In genomic region chr9:127936347-127936852, GRCh38 we compare ENCODE assay signal across 9 cellular contexts. TPM values are rescaled to one million over a fixed set of nuclear protein-coding genes. Genes with fewer than 3 reads are reported as not detected.
DNase-seq lines count a peak whose midpoint lies in the region; ATAC-seq, FAIRE-seq and TF ChIP-seq lines count a peak whose summit lies in the region.
"Had no signal": no experiment of that assay in that cellular context is flagged by ENCODE, and none has a peak within 500 bp of the region (broad histone marks: within the 10 kb centered on the region; RNA-seq: fewer than 3 reads in every experiment).

No MANE protein-coding gene starts in this region.

- H3K4me1 Mint-ChIP-seq in activated naive CD8-positive, alpha-beta T cell treated with anti-CD3 and anti-CD28 coated beads, Interleukin-2, amount 10 ng/mL, durations not matched to agents 7 days and 5 days = peaks cover 31% of the 10 kb centered on the region

- TF ChIP-seq CTCF in A549 (IDR thresholded peaks at IDR 0.05) (no peak), HCT116 (IDR thresholded peaks at IDR 0.05 in 2 of 3, conservative IDR thresholded peaks at IDR 0.05 in 1 of 3; ENCODE audit: borderline replicate concordance in 1 of 3, insufficient read depth in 1 of 3, low read depth in 2 of 3, low read length in 2 of 3) (no peak)

- no peak overlapping the region for H2BK15ac ChIP-seq in mesenchymal stem cell (ENCODE audit: low read depth, poor library complexity, severe bottlenecking)

- no peaks in the 10 kb centered on the region for H3K27me3 ChIP-seq in HCT116 (ENCODE audit: insufficient read depth, low read length)
- no peaks in the 10 kb centered on the region for H3K27me3 ChIP-seq in mesenchymal stem cell (ENCODE audit: control insufficient read depth in 1 of 2, insufficient read depth in 1 of 2, low read length in 2 of 2)

- H3K9ac ChIP-seq in HCT116 (ENCODE audit: low read length) = peak overlapping the region; percentile 93
- peak overlapping the region; percentile 96 for H3K9ac ChIP-seq in mesenchymal stem cell (ENCODE audit: low read length)

- TF ChIP-seq POLR2A in A549 (IDR thresholded peaks at IDR 0.05; ENCODE audit: low read length) (no peak), HCT116 (IDR thresholded peaks at IDR 0.05; ENCODE audit: borderline replicate concordance, extremely low read depth, insufficient read depth, insufficient read length) (no peak)

- no peak for ATAC-seq in A549
- ATAC-seq in HCT116 = no peak
- ATAC-seq in activated naive CD8-positive, alpha-beta T cell treated with anti-CD3 and anti-CD28 coated beads, Interleukin-2, amount 10 ng/mL, durations not matched to agents 7 days and 5 days (ENCODE audit: low read depth) = no peak
- ATAC-seq in GM19452 (IDR thresholded peaks at IDR 0.05; ENCODE audit: unreplicated experiment) = no peak
- no peak for ATAC-seq in GM18519 (IDR thresholded peaks at IDR 0.05; ENCODE audit: low FRiP score, unreplicated experiment)

- POLR2A ChIA-PET in A549 (lab: Yijun Ruan, JAX) (no interaction called here), HCT116 (lab: Charles Lee) (no interaction called here)
- POLR2A ChIA-PET in activated naive CD8-positive, alpha-beta T cell treated with anti-CD3 and anti-CD28 coated beads, Interleukin-2, amount 10 ng/mL, durations not matched to agents 7 days and 5 days (lab: Charles Lee) = interaction anchor here (1.1 to 1.5 kb wide), 3 partner anchors 19 to 34 kb away, joined by 3 to 5 read pairs (median 3); no protein-coding TSS in a partner anchor

- no peak overlapping the region for H3K14ac ChIP-seq in mesenchymal stem cell (ENCODE audit: low read length in 2 of 2)

- peaks cover 12% of the 10 kb centered on the region for H3K36me3 Mint-ChIP-seq in activated naive CD8-positive, alpha-beta T cell treated with anti-CD3 and anti-CD28 coated beads, Interleukin-2, amount 10 ng/mL, durations not matched to agents 7 days and 5 days

- H3K4ac ChIP-seq in mesenchymal stem cell (ENCODE audit: low read depth in 1 of 2, low read length in 2 of 2) = no peak overlapping the region

- no peaks in the 10 kb centered on the region for H4K20me1 ChIP-seq in HCT116 (ENCODE audit: insufficient read depth)

- no peak overlapping the region for H4K8ac ChIP-seq in mesenchymal stem cell (ENCODE audit: low read length)

- RAD21 ChIA-PET in HCT116 (lab: Charles Lee; ENCODE audit: low non-redundant PET in 1 of 2, low total read pairs in 2 of 2, uncharacterized antibody in 2 of 2, unreplicated experiment in 2 of 2) = no interaction called here

- no peak overlapping the region for H2BK12ac ChIP-seq in mesenchymal stem cell (ENCODE audit: low read length in 2 of 2)

- H3K9me3 ChIP-seq in A549 (no peaks in the 10 kb centered on the region), HCT116 (ENCODE audit: control insufficient read depth in 1 of 2, insufficient read depth in 1 of 2, low read depth in 1 of 2, low read length in 2 of 2) (no peaks in the 10 kb centered on the region), mesenchymal stem cell (ENCODE audit: control insufficient read depth, low read length) (no peaks in the 10 kb centered on the region)

- DNase-seq in A549 (ENCODE audit: low read depth in 1 of 2, low spot score in 1 of 2) (no peak), HCT116 (ENCODE audit: low read depth, low spot score) (no peak), mesenchymal stem cell (no peak), activated gamma-delta T cell treated with Interleukin-2 at 50 U/mL for 16 hours (no peak), middle frontal gyrus (ENCODE audit: extremely low spot score, low spot score) (no peak)
- DNase-seq in activated naive CD8-positive, alpha-beta T cell treated with anti-CD3 and anti-CD28 coated beads, Interleukin-2, amount 10 ng/mL, durations not matched to agents 7 days and 5 days = peak; percentile 29
- DNase-seq: NCI-H1417 treated with DMSO at 0.1 percent for 48 hours had no signal

- no peak overlapping the region for H2AFZ ChIP-seq in HCT116 (ENCODE audit: low read depth, low read length, poor library complexity, severe bottlenecking)
- H2AFZ ChIP-seq in mesenchymal stem cell (ENCODE audit: low read depth, low read length) = no peak overlapping the region

- H2AK5ac ChIP-seq in mesenchymal stem cell (ENCODE audit: low read length, severe bottlenecking) = no peak overlapping the region

- TF ChIP-seq EP300 in A549 (IDR thresholded peaks at IDR 0.05) = no peak

- peak overlapping the region; percentile 95 for H3K4me3 Mint-ChIP-seq in activated naive CD8-positive, alpha-beta T cell treated with anti-CD3 and anti-CD28 coated beads, Interleukin-2, amount 10 ng/mL, durations not matched to agents 7 days and 5 days

- no peaks in the 10 kb centered on the region for H3K9me2 ChIP-seq in HCT116 (ENCODE audit: insufficient read depth)

- no peak overlapping the region for H3K18ac ChIP-seq in mesenchymal stem cell (ENCODE audit: low read depth in 1 of 2, low read length in 2 of 2)

- no peaks in the 10 kb centered on the region for H3K27me3 Mint-ChIP-seq in activated naive CD8-positive, alpha-beta T cell treated with anti-CD3 and anti-CD28 coated beads, Interleukin-2, amount 10 ng/mL, durations not matched to agents 7 days and 5 days

- H3K4me2 ChIP-seq in A549 (peak overlapping the region; percentile 79), HCT116 (ENCODE audit: low read length) (peak overlapping the region; percentile 91), mesenchymal stem cell (ENCODE audit: low read length, poor library complexity, severe bottlenecking) (peak overlapping the region; percentile 83)

- peaks cover 19% of the 10 kb centered on the region for H3K79me1 ChIP-seq in mesenchymal stem cell (replicated peaks; ENCODE audit: low read length, poor library complexity, severe bottlenecking)

- peak overlapping the region; percentile 95 for H3K27ac Mint-ChIP-seq in activated naive CD8-positive, alpha-beta T cell treated with anti-CD3 and anti-CD28 coated beads, Interleukin-2, amount 10 ng/mL, durations not matched to agents 7 days and 5 days

- peak overlapping the region in 1 of 2 experiments; percentile 92; a peak in 3 of 6 replicates for H3K27ac ChIP-seq in A549
- H3K27ac ChIP-seq in HCT116 (ENCODE audit: low read depth, low read length) = peak overlapping the region; percentile 44
- no peak overlapping the region for H3K27ac ChIP-seq in mesenchymal stem cell (ENCODE audit: low read length, poor library complexity, severe bottlenecking)

- peaks cover 38% of the 10 kb centered on the region for H3K4me1 ChIP-seq in A549
- H3K4me1 ChIP-seq in HCT116 (ENCODE audit: control insufficient read depth in 1 of 2, insufficient read depth in 2 of 2, low read length in 2 of 2) = peaks cover 29 to 53% of the 10 kb centered on the region in 2 experiments
- H3K4me1 ChIP-seq in mesenchymal stem cell (ENCODE audit: control insufficient read depth, insufficient read depth, low read depth, low read length) = peaks cover 30% of the 10 kb centered on the region

- no TSS peak for BruUV-seq in HCT116 (replicated peaks; lab: Mats Ljungman, UMichigan)

- H4K91ac ChIP-seq in mesenchymal stem cell (ENCODE audit: low read length) = no peak overlapping the region

- CTCF ChIA-PET in A549 (lab: Yijun Ruan, JAX) (interaction anchor here (1.4 to 35.7 kb wide), 4 partner anchors 15 to 102 kb away, joined by 3 to 827 read pairs (median 209); no protein-coding TSS in a partner anchor), HCT116 (lab: Charles Lee) (interaction anchor here (0.9 kb wide), 1 partner anchor 181 kb away, joined by 3 read pairs; no protein-coding TSS in a partner anchor)

- no peak overlapping the region for H2BK120ac ChIP-seq in mesenchymal stem cell (ENCODE audit: low read depth, low read length)

- WGBS in A549 (ENCODE audit: missing lambda C conversion rate) = 63% methylated on average over 14 of the region's 14 CpGs
- WGBS in mesenchymal stem cell = 83% methylated on average over 14 of the region's 14 CpGs

- peak overlapping the region; percentile 61; the same call in 1 of the 3 replicates for H3K4me3 ChIP-seq in A549
- H3K4me3 ChIP-seq in HCT116 (replicated peaks in 1 of 2; ENCODE audit: low read depth in 1 of 2, low read length in 2 of 2) = peak overlapping the region; percentile 70 to 88
- peak overlapping the region in 1 of 2 experiments; percentile 99 for H3K4me3 ChIP-seq in mesenchymal stem cell (ENCODE audit: insufficient read depth in 1 of 2, low read depth in 1 of 2, low read length in 2 of 2)

- H2BK5ac ChIP-seq in mesenchymal stem cell (ENCODE audit: low read depth, low read length, poor library complexity, severe bottlenecking) = no peak overlapping the region

- H3K23ac ChIP-seq in mesenchymal stem cell (ENCODE audit: low read length in 2 of 2) = no peak overlapping the region

- H3K9me3 Mint-ChIP-seq in activated naive CD8-positive, alpha-beta T cell treated with anti-CD3 and anti-CD28 coated beads, Interleukin-2, amount 10 ng/mL, durations not matched to agents 7 days and 5 days = no peaks in the 10 kb centered on the region

- no peaks in the 10 kb centered on the region; a peak in 2 of 4 replicates for H3K36me3 ChIP-seq in HCT116 (ENCODE audit: control insufficient read depth in 1 of 2, insufficient read depth in 2 of 2, low read length in 2 of 2)
- peaks cover 21 to 28% of the 10 kb centered on the region in 2 experiments for H3K36me3 ChIP-seq in mesenchymal stem cell (ENCODE audit: control insufficient read depth in 1 of 2, insufficient read depth in 2 of 2, low read depth in 1 of 2, low read length in 2 of 2)

- FAIRE-seq in A549 (lab: Jason Lieb, UNC) = no peak

- TF ChIP-seq RAD21 in A549 (conservative IDR thresholded peaks at IDR 0.05 in 1 of 2, IDR thresholded peaks at IDR 0.05 in 1 of 2) = no peak
- no peak for TF ChIP-seq RAD21 in HCT116 (IDR thresholded peaks at IDR 0.05; ENCODE audit: low read depth)

- intact Hi-C loops in HCT116 (cut with micrococcal nuclease) = no loop called here

- H3K79me2 ChIP-seq in HCT116 (ENCODE audit: insufficient read depth, low read length) = peaks cover 37% of the 10 kb centered on the region

RNA-seq across cellular contexts. Expression of gene DPM2, which starts 1.3 kb away (rescaled TPM):
- polyA plus RNA-seq in A549 (2011; rRNA removed) (41.9 and 48.8 TPM in 2 replicates), A549 (2017; fragmentation: RNase III; extraction: RNeasy Plus Mini Kit Qiagen cat#74134 plus additional on column Dnase treatment) (45.9 to 50.1 TPM (median 46.3 TPM) in 3 replicates)
- 63.0 and 76.3 TPM in 2 replicates for polyA plus RNA-seq in A549 (2012; cell fraction: cytosol; rRNA removed)
- polyA plus RNA-seq in A549 (2012; cell fraction: nucleus; rRNA removed) = 52.4 and 53.7 TPM in 2 replicates
- polyA minus RNA-seq in A549 (2011; rRNA and poly(A)+ RNA removed) = 78.6 and 82.1 TPM in 2 replicates
- 54.6 TPM for total RNA-seq in HCT116 (2021; ENCODE audit: unreplicated experiment)
- 58.0 and 62.6 TPM in 2 replicates for polyA plus RNA-seq in HCT116 (2012)
- total RNA-seq in activated naive CD8-positive, alpha-beta T cell treated with anti-CD3 and anti-CD28 coated beads, Interleukin-2, amount 10 ng/mL, durations not matched to agents 7 days and 5 days = 10 to 100 TPM; 49.2 to 54.2 TPM
- 29.7 TPM for polyA plus RNA-seq in mesenchymal stem cell (2013, experiment 1 of 2)
- 30.1 TPM for polyA plus RNA-seq in mesenchymal stem cell (2013, experiment 2 of 2)

RNA-seq across cellular contexts. Expression of gene PIP5KL1, which starts 5.8 kb away (rescaled TPM):
- 1.8 and 2.4 TPM in 2 replicates for polyA plus RNA-seq in A549 (2011; rRNA removed)
- 1.4 and 2.2 TPM in 2 replicates for polyA plus RNA-seq in A549 (2012; cell fraction: cytosol; rRNA removed)
- 19.9 and 20.7 TPM in 2 replicates for polyA plus RNA-seq in A549 (2012; cell fraction: nucleus; rRNA removed)
- polyA plus RNA-seq in A549 (2017; fragmentation: RNase III; extraction: RNeasy Plus Mini Kit Qiagen cat#74134 plus additional on column Dnase treatment) = 2.0 to 3.7 TPM (median 2.5 TPM) in 3 replicates
- 0.70 and 2.0 TPM in 2 replicates for polyA minus RNA-seq in A549 (2011; rRNA and poly(A)+ RNA removed)
- total RNA-seq in HCT116 (2021; ENCODE audit: unreplicated experiment) = 37.6 TPM
- 35.7 and 36.0 TPM in 2 replicates for polyA plus RNA-seq in HCT116 (2012)
- 1 to 10 TPM; 1.5 to 1.9 TPM for total RNA-seq in activated naive CD8-positive, alpha-beta T cell treated with anti-CD3 and anti-CD28 coated beads, Interleukin-2, amount 10 ng/mL, durations not matched to agents 7 days and 5 days
- 2.0 TPM for polyA plus RNA-seq in mesenchymal stem cell (2013, experiment 1 of 2)
- 1.8 TPM for polyA plus RNA-seq in mesenchymal stem cell (2013, experiment 2 of 2)

RNA-seq across cellular contexts. Expression of gene ST6GALNAC4, which starts 19.6 kb away (rescaled TPM):
- polyA plus RNA-seq in A549 (2011; rRNA removed) (11.0 and 12.5 TPM in 2 replicates), A549 (2017; fragmentation: RNase III; extraction: RNeasy Plus Mini Kit Qiagen cat#74134 plus additional on column Dnase treatment) (18.1 to 25.4 TPM (median 24.8 TPM) in 3 replicates)
- polyA plus RNA-seq in A549 (2012; cell fraction: cytosol; rRNA removed) = 21.5 and 29.4 TPM in 2 replicates
- polyA plus RNA-seq in A549 (2012; cell fraction: nucleus; rRNA removed) = 28.7 and 46.1 TPM in 2 replicates
- 17.6 and 18.1 TPM in 2 replicates for polyA minus RNA-seq in A549 (2011; rRNA and poly(A)+ RNA removed)
- total RNA-seq in HCT116 (2021; ENCODE audit: unreplicated experiment) = 49.4 TPM
- 45.7 and 58.2 TPM in 2 replicates for polyA plus RNA-seq in HCT116 (2012)
- 10 to 100 TPM; 51.1 to 59.5 TPM for total RNA-seq in activated naive CD8-positive, alpha-beta T cell treated with anti-CD3 and anti-CD28 coated beads, Interleukin-2, amount 10 ng/mL, durations not matched to agents 7 days and 5 days
- 32.1 TPM for polyA plus RNA-seq in mesenchymal stem cell (2013, experiment 1 of 2)
- polyA plus RNA-seq in mesenchymal stem cell (2013, experiment 2 of 2) = 29.4 TPM

RNA-seq across cellular contexts. Expression of gene ST6GALNAC6, which starts 37.0 kb away (rescaled TPM):
- polyA plus RNA-seq in A549 (2011; rRNA removed) = 8.2 and 14.7 TPM in 2 replicates
- polyA plus RNA-seq in A549 (2012; cell fraction: cytosol; rRNA removed) = 12.7 and 16.0 TPM in 2 replicates
- 36.6 and 37.6 TPM in 2 replicates for polyA plus RNA-seq in A549 (2012; cell fraction: nucleus; rRNA removed)
- polyA plus RNA-seq in A549 (2017; fragmentation: RNase III; extraction: RNeasy Plus Mini Kit Qiagen cat#74134 plus additional on column Dnase treatment) = 15.8 to 25.2 TPM (median 22.0 TPM) in 3 replicates
- 15.6 and 18.6 TPM in 2 replicates for polyA minus RNA-seq in A549 (2011; rRNA and poly(A)+ RNA removed)
- total RNA-seq in HCT116 (2021; ENCODE audit: unreplicated experiment) = 24.5 TPM
- polyA plus RNA-seq in HCT116 (2012) = 22.9 and 25.0 TPM in 2 replicates
- 100 to 1,000 TPM; 105 to 112 TPM for total RNA-seq in activated naive CD8-positive, alpha-beta T cell treated with anti-CD3 and anti-CD28 coated beads, Interleukin-2, amount 10 ng/mL, durations not matched to agents 7 days and 5 days
- polyA plus RNA-seq in mesenchymal stem cell (2013, experiment 1 of 2) = 45.2 TPM
- 45.9 TPM for polyA plus RNA-seq in mesenchymal stem cell (2013, experiment 2 of 2)

RNA-seq across cellular contexts. Expression of gene EEIG1, which starts 44.4 kb away (rescaled TPM):
- polyA plus RNA-seq in A549 (2011; rRNA removed) (24.4 and 30.3 TPM in 2 replicates), A549 (2017; fragmentation: RNase III; extraction: RNeasy Plus Mini Kit Qiagen cat#74134 plus additional on column Dnase treatment) (24.1 to 33.0 TPM (median 31.5 TPM) in 3 replicates)
- 51.7 and 54.7 TPM in 2 replicates for polyA plus RNA-seq in A549 (2012; cell fraction: cytosol; rRNA removed)
- polyA plus RNA-seq in A549 (2012; cell fraction: nucleus; rRNA removed) = 83.0 and 94.5 TPM in 2 replicates
- 16.2 and 33.7 TPM in 2 replicates for polyA minus RNA-seq in A549 (2011; rRNA and poly(A)+ RNA removed)
- 44.2 TPM for total RNA-seq in HCT116 (2021; ENCODE audit: unreplicated experiment)
- polyA plus RNA-seq in HCT116 (2012) = 28.1 and 33.1 TPM in 2 replicates
- 100 to 1,000 TPM; 329 to 366 TPM for total RNA-seq in activated naive CD8-positive, alpha-beta T cell treated with anti-CD3 and anti-CD28 coated beads, Interleukin-2, amount 10 ng/mL, durations not matched to agents 7 days and 5 days
- polyA plus RNA-seq in mesenchymal stem cell (2013, experiment 1 of 2) = 44.3 TPM
- 42.9 TPM for polyA plus RNA-seq in mesenchymal stem cell (2013, experiment 2 of 2)

Comparison
In these comparisons a context has a peak if more than half of its experiments do, and no peak if none do; other contexts are left out.
1. RNA of gene PIP5KL1, which starts 5.8 kb away (total RNA-seq): 37.6 TPM in HCT116 (single experiment); 1.5 to 1.9 TPM in activated naive CD8-positive, alpha-beta T cell treated with anti-CD3 and anti-CD28 coated beads, Interleukin-2, amount 10 ng/mL, durations not matched to agents 7 days and 5 days; every median in the first group is over 10 times any median in the second.
2. Peak in every context shown above with its lines, with median percentiles within 50 percentile points of each other: H3K4me2 ChIP-seq.